In genomic region chr2:201972621-201973255, GRCh38 we compare ENCODE assay signal across 17 cellular contexts.
"Had no signal": no experiment of that assay in that cellular context is flagged by ENCODE, and none has a peak within 500 bp of the region (broad histone marks: within the 10 kb centered on the region; RNA-seq: fewer than 3 reads in every experiment).

No MANE protein-coding gene starts in this region.

- H3K9me3 Mint-ChIP-seq: activated T-helper 1 cell treated with anti-CD3 and anti-CD28 coated beads, Interleukin-12 subunit alpha, Interleukin-12 subunit beta, Interleukin-2, Interleukin-4 antibody, amounts not matched to agents 30 ng/mL and 10 ng/mL and 1 ng/mL, durations not matched to agents 14 hours and 24 hours and 36 hours; natural killer cell; T-cell had no signal

- DNase-seq: activated CD4-positive, alpha-beta T cell treated with anti-CD3 and anti-CD28 coated beads for 36 hours; activated CD8-positive, alpha-beta memory T cell treated with anti-CD3 and anti-CD28 coated beads, Interleukin-2, amount 50 U/mL, for 48 hours; activated CD8-positive, alpha-beta T cell treated with anti-CD3 and anti-CD28 coated beads, Interleukin-2, amount 10 ng/mL, durations not matched to agents 7 days and 5 days; activated naive CD4-positive, alpha-beta T cell; aorta; foreskin keratinocyte; left colon; mucosa of descending colon; natural killer cell; ovary; stimulated activated CD4-positive, alpha-beta T cell treated with anti-CD3 and anti-CD28 coated beads, Interleukin-2, amount 100 ng/mL, for 48 hours; stomach; T-cell; T1000 had no signal

- H3K9me3 ChIP-seq: mucosa of descending colon, ovary, stomach, thoracic aorta had no signal

- H3K36me3 Mint-ChIP-seq: natural killer cell, T-cell had no signal

- H3K36me3 ChIP-seq: ovary, stomach, thoracic aorta had no signal

- H3K4me1 Mint-ChIP-seq: activated CD4-positive, alpha-beta T cell treated with anti-CD3 and anti-CD28 coated beads for 36 hours; natural killer cell; T-cell had no signal

- ATAC-seq: activated CD4-positive, alpha-beta T cell treated with anti-CD3 and anti-CD28 coated beads for 36 hours; activated CD8-positive, alpha-beta T cell treated with anti-CD3 and anti-CD28 coated beads, Interleukin-2, amount 10 ng/mL, durations not matched to agents 7 days and 5 days; foreskin keratinocyte; left colon; mucosa of descending colon; natural killer cell; T-cell had no signal

- H3K4me3 ChIP-seq: mucosa of descending colon, ovary, stomach, thoracic aorta had no signal

- H3K27me3 ChIP-seq: foreskin keratinocyte, ovary, stomach had no signal

- H3K27me3 Mint-ChIP-seq: activated CD4-positive, alpha-beta T cell treated with anti-CD3 and anti-CD28 coated beads for 36 hours had no signal

- H3K4me3 Mint-ChIP-seq: activated CD4-positive, alpha-beta T cell treated with anti-CD3 and anti-CD28 coated beads for 36 hours; activated CD8-positive, alpha-beta T cell treated with anti-CD3 and anti-CD28 coated beads, Interleukin-2, amount 10 ng/mL, durations not matched to agents 7 days and 5 days; activated T-helper 1 cell treated with anti-CD3 and anti-CD28 coated beads, Interleukin-12 subunit alpha, Interleukin-12 subunit beta, Interleukin-2, Interleukin-4 antibody, amounts not matched to agents 30 ng/mL and 10 ng/mL and 1 ng/mL, durations not matched to agents 14 hours and 24 hours and 36 hours; natural killer cell; T-cell had no signal

- H3K27ac Mint-ChIP-seq: activated CD4-positive, alpha-beta T cell treated with anti-CD3 and anti-CD28 coated beads for 36 hours; activated CD8-positive, alpha-beta T cell treated with anti-CD3 and anti-CD28 coated beads, Interleukin-2, amount 10 ng/mL, durations not matched to agents 7 days and 5 days; activated T-helper 1 cell treated with anti-CD3 and anti-CD28 coated beads, Interleukin-12 subunit alpha, Interleukin-12 subunit beta, Interleukin-2, Interleukin-4 antibody, amounts not matched to agents 30 ng/mL and 10 ng/mL and 1 ng/mL, durations not matched to agents 14 hours and 24 hours and 36 hours; natural killer cell; T-cell had no signal

- H3K27ac ChIP-seq: foreskin keratinocyte, ovary, stomach, thoracic aorta, VCaP had no signal

- H3K4me1 ChIP-seq: foreskin keratinocyte, stomach had no signal
